In genomic region chr1:27099154-27099903, GRCh38 we compare ENCODE assay signal across 1 cellular context.
TF ChIP-seq lines count a peak whose summit lies in the region.

No MANE protein-coding gene starts in this region.

TF ChIP-seq in HepG2, 621 proteins besides CTCF, POLR2A, EP300 and RAD21 (continued from another document and continues in another):
- TF ChIP-seq THAP7 (CRISPR knock-in tag; IDR thresholded peaks at IDR 0.05) (no peak), ZKSCAN8 (CRISPR knock-in tag; IDR thresholded peaks at IDR 0.05; ENCODE audit: borderline replicate concordance) (no peak), DMAP1 (CRISPR knock-in tag; IDR thresholded peaks at IDR 0.05) (no peak), ZNF282 (IDR thresholded peaks at IDR 0.05; ENCODE audit: partially characterized antibody) (no peak), MAFK (conservative IDR thresholded peaks at IDR 0.05 in 1 of 2, IDR thresholded peaks at IDR 0.05 in 1 of 2; ENCODE audit: low read length in 2 of 2) (no peak), GATAD2A (CRISPR knock-in tag; IDR thresholded peaks at IDR 0.05) (peak; percentile 25; the same call in 1 of the 2 replicates), TEF (CRISPR knock-in tag; IDR thresholded peaks at IDR 0.05) (no peak), ZFYVE20 (CRISPR knock-in tag; IDR thresholded peaks at IDR 0.05; ENCODE audit: borderline replicate concordance, low read depth) (no peak), RORA (CRISPR knock-in tag; IDR thresholded peaks at IDR 0.05) (no peak), ZNF281 (CRISPR knock-in tag; IDR thresholded peaks at IDR 0.05; ENCODE audit: borderline replicate concordance) (peak; percentile 73; the same call in 1 of the 2 replicates), ZNF362 (CRISPR knock-in tag; IDR thresholded peaks at IDR 0.05; ENCODE audit: borderline replicate concordance) (no peak), MXD4 (CRISPR knock-in tag; IDR thresholded peaks at IDR 0.05) (no peak; the same call in 1 of the 2 replicates), LCORL (IDR thresholded peaks at IDR 0.05) (no peak), LCORL (CRISPR knock-in tag; IDR thresholded peaks at IDR 0.05) (peak; percentile 31), ZNF20 (CRISPR knock-in tag; IDR thresholded peaks at IDR 0.05) (no peak), ZNF546 (CRISPR knock-in tag; conservative IDR thresholded peaks at IDR 0.05) (no peak), GFI1 (CRISPR knock-in tag; IDR thresholded peaks at IDR 0.05; ENCODE audit: borderline replicate concordance) (no peak), TGIF2 (CRISPR knock-in tag; IDR thresholded peaks at IDR 0.05) (no peak), MED13 (CRISPR knock-in tag; IDR thresholded peaks at IDR 0.05) (no peak), ZFP90 (CRISPR knock-in tag; IDR thresholded peaks at IDR 0.05; ENCODE audit: borderline replicate concordance) (no peak), ZNF652 (CRISPR knock-in tag; IDR thresholded peaks at IDR 0.05; ENCODE audit: borderline replicate concordance, low read depth) (no peak), ZNF558 (CRISPR knock-in tag; IDR thresholded peaks at IDR 0.05; ENCODE audit: borderline replicate concordance) (no peak), HMG20A (CRISPR knock-in tag; IDR thresholded peaks at IDR 0.05; ENCODE audit: borderline replicate concordance) (no peak), FIP1L1 (IDR thresholded peaks at IDR 0.05; ENCODE audit: borderline replicate concordance, insufficient read depth, low read depth, low read length) (no peak), HOXA9 (CRISPR knock-in tag; IDR thresholded peaks at IDR 0.05; ENCODE audit: borderline replicate concordance) (no peak), SRSF1 (optimal IDR thresholded peaks at IDR 0.05; ENCODE audit: low read depth, low read length) (no peak), IKZF5 (CRISPR knock-in tag; IDR thresholded peaks at IDR 0.05) (no peak), RFX1 (IDR thresholded peaks at IDR 0.05) (0 out of 2 replicates have a peak, but pooled peaks have one; percentile 4), ZNF724P (CRISPR knock-in tag; IDR thresholded peaks at IDR 0.05; ENCODE audit: borderline replicate concordance) (0 out of 2 replicates have a peak, but pooled peaks have one; percentile 9), TIGD3 (CRISPR knock-in tag; IDR thresholded peaks at IDR 0.05; ENCODE audit: borderline replicate concordance) (no peak), ZNF543 (CRISPR knock-in tag; IDR thresholded peaks at IDR 0.05) (no peak), AKNA (CRISPR knock-in tag; IDR thresholded peaks at IDR 0.05; ENCODE audit: borderline replicate concordance) (no peak), NFKB2 (CRISPR knock-in tag; IDR thresholded peaks at IDR 0.05; ENCODE audit: borderline replicate concordance) (0 out of 2 replicates have a peak, but pooled peaks have one; percentile 23), FOXJ3 (CRISPR knock-in tag; IDR thresholded peaks at IDR 0.05; ENCODE audit: borderline replicate concordance) (no peak), ELF4 (CRISPR knock-in tag; IDR thresholded peaks at IDR 0.05; ENCODE audit: borderline replicate concordance) (no peak), ZNF878 (CRISPR knock-in tag; IDR thresholded peaks at IDR 0.05) (no peak), ZNF501 (CRISPR knock-in tag; IDR thresholded peaks at IDR 0.05) (peak; percentile 42; the same call in 1 of the 2 replicates), ZNF891 (CRISPR knock-in tag; IDR thresholded peaks at IDR 0.05) (no peak), SP140L (CRISPR knock-in tag; IDR thresholded peaks at IDR 0.05; ENCODE audit: borderline replicate concordance) (no peak), KAT7 (CRISPR knock-in tag; IDR thresholded peaks at IDR 0.05; ENCODE audit: borderline replicate concordance) (no peak), ZNF3 (CRISPR knock-in tag; IDR thresholded peaks at IDR 0.05) (no peak), ZEB1 (IDR thresholded peaks at IDR 0.05; ENCODE audit: insufficient replicate concordance, low read depth) (no peak), SETDB1 (CRISPR knock-in tag; IDR thresholded peaks at IDR 0.05; ENCODE audit: borderline replicate concordance) (no peak), MTF2 (CRISPR knock-in tag; IDR thresholded peaks at IDR 0.05; ENCODE audit: borderline replicate concordance) (no peak), ZNF704 (CRISPR knock-in tag; IDR thresholded peaks at IDR 0.05; ENCODE audit: borderline replicate concordance) (no peak), NR2F6 (IDR thresholded peaks at IDR 0.05) (peak; percentile 15; the same call in 1 of the 2 replicates), NR2F6 (CRISPR knock-in tag; IDR thresholded peaks at IDR 0.05) (no peak), KLF13 (CRISPR knock-in tag; IDR thresholded peaks at IDR 0.05) (no peak)
- TF ChIP-seq, protein P1, sequence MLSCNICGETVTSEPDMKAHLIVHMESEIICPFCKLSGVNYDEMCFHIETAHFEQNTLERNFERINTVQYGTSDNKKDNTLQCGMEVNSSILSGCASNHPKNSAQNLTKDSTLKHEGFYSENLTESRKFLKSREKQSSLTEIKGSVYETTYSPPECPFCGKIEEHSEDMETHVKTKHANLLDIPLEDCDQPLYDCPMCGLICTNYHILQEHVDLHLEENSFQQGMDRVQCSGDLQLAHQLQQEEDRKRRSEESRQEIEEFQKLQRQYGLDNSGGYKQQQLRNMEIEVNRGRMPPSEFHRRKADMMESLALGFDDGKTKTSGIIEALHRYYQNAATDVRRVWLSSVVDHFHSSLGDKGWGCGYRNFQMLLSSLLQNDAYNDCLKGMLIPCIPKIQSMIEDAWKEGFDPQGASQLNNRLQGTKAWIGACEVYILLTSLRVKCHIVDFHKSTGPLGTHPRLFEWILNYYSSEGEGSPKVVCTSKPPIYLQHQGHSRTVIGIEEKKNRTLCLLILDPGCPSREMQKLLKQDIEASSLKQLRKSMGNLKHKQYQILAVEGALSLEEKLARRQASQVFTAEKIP (CRISPR knock-in tag; IDR thresholded peaks at IDR 0.05; ENCODE audit: borderline replicate concordance), result no peak
- TF ChIP-seq, protein P2, sequence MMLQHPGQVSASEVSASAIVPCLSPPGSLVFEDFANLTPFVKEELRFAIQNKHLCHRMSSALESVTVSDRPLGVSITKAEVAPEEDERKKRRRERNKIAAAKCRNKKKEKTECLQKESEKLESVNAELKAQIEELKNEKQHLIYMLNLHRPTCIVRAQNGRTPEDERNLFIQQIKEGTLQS (CRISPR knock-in tag; IDR thresholded peaks at IDR 0.05), result no peak
- TF ChIP-seq, protein P3, sequence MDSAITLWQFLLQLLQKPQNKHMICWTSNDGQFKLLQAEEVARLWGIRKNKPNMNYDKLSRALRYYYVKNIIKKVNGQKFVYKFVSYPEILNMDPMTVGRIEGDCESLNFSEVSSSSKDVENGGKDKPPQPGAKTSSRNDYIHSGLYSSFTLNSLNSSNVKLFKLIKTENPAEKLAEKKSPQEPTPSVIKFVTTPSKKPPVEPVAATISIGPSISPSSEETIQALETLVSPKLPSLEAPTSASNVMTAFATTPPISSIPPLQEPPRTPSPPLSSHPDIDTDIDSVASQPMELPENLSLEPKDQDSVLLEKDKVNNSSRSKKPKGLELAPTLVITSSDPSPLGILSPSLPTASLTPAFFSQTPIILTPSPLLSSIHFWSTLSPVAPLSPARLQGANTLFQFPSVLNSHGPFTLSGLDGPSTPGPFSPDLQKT (CRISPR knock-in tag; IDR thresholded peaks at IDR 0.05; ENCODE audit: borderline replicate concordance), result no peak
